1 cellular context compared by ENCODE assay signal in the genomic region with DNA sequence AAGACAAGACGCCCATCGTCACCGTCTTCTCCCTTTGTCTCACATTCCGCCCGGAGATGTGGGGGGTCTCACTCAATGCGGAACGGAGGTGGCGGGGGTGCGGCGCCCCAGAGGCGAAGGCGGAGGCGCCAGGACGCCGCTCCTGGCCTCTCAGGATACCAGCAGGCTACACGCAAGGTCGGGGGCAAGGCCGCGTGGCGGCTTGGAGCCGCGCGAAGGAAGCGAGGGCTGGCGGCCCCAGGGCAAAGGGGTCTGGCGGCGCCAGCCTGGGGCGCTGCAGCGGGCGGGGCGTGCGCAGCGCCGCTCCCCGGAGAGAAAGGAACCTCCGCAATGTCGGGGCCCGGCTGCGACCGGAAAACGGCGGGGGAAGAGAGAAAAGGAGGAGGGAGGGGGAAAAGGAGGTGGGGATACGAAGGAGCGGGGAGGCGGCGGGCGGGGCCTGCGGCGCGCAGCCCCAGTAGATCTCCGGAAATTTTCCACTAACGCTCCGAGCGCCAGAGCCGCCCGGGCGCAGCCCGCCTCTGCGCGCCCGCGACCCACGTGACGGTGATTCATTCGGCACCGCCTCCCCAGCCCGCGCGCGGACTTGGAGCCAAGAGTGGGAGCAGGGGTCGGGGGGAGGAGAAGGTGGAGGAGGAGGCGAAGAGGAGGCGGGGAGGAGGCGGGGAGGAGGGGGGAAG.
TF ChIP-seq lines count a peak whose summit lies in the region.

No MANE protein-coding gene starts in this region.

TF ChIP-seq in SK-N-SH, 30 proteins besides CTCF, POLR2A, EP300 and RAD21 (continued from another document):
- peak; percentile 60 for TF ChIP-seq GABPA (IDR thresholded peaks at IDR 0.05; ENCODE audit: low read depth)
- TF ChIP-seq NRF1 (IDR thresholded peaks at IDR 0.05; ENCODE audit: low read depth, low read length), result peak; percentile 62
- peak; percentile 76 for TF ChIP-seq NFIC (IDR thresholded peaks at IDR 0.05; ENCODE audit: borderline replicate concordance)
- TF ChIP-seq, protein P1, sequence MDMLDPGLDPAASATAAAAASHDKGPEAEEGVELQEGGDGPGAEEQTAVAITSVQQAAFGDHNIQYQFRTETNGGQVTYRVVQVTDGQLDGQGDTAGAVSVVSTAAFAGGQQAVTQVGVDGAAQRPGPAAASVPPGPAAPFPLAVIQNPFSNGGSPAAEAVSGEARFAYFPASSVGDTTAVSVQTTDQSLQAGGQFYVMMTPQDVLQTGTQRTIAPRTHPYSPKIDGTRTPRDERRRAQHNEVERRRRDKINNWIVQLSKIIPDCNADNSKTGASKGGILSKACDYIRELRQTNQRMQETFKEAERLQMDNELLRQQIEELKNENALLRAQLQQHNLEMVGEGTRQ (IDR thresholded peaks at IDR 0.05; ENCODE audit: borderline replicate concordance, low read depth, low read length), result peak; percentile 68; the same call in 1 of the 2 replicates
- no peak for TF ChIP-seq GATA2 (CRISPR knock-in tag; IDR thresholded peaks at IDR 0.05)
- TF ChIP-seq CHD2 (IDR thresholded peaks at IDR 0.05; ENCODE audit: low read length, partially characterized antibody), result peak; percentile 63
- no peak for TF ChIP-seq RFX5 (IDR thresholded peaks at IDR 0.05; ENCODE audit: low read length)
- TF ChIP-seq MAX (IDR thresholded peaks at IDR 0.05; ENCODE audit: low read depth), result peak; percentile 25; the same call in 1 of the 2 replicates
- peak; percentile 66 for TF ChIP-seq RXRA (IDR thresholded peaks at IDR 0.05; ENCODE audit: borderline replicate concordance, low read depth)
- no peak; the same call in 1 of the 2 replicates for TF ChIP-seq FOXM1 (IDR thresholded peaks at IDR 0.05; ENCODE audit: low read depth)
- TF ChIP-seq REST (IDR thresholded peaks at IDR 0.05; ENCODE audit: low read depth, low read length), result no peak; the same call in 1 of the 2 replicates
- no peak for TF ChIP-seq SMC3 (IDR thresholded peaks at IDR 0.05; ENCODE audit: low read depth, low read length)
- no peak; the same call in 1 of the 2 replicates for TF ChIP-seq MEF2A (IDR thresholded peaks at IDR 0.05; ENCODE audit: borderline replicate concordance, low read depth)
- TF ChIP-seq ELF1 (IDR thresholded peaks at IDR 0.05), result 0 out of 2 replicates have a peak, but pooled peaks have one; percentile 27
- TF ChIP-seq TEAD4 (IDR thresholded peaks at IDR 0.05; ENCODE audit: borderline replicate concordance, insufficient read depth), result peak; percentile 58; the same call in 1 of the 2 replicates
- TF ChIP-seq RCOR1 (IDR thresholded peaks at IDR 0.05; ENCODE audit: low read length), result no peak
- TF ChIP-seq USF1 (IDR thresholded peaks at IDR 0.05; ENCODE audit: borderline replicate concordance, low read depth), result peak; percentile 95
